Comparison of ENCODE assay signal across 7 cellular contexts in genomic region chr11:108221981-108222685, GRCh38. TPM values are rescaled to one million over a fixed set of nuclear protein-coding genes. Genes with fewer than 3 reads are reported as not detected.
DNase-seq lines count a peak whose midpoint lies in the region; ATAC-seq and TF ChIP-seq lines count a peak whose summit lies in the region.

Gene NPAT, minus strand, starts transcription at chr11:108222638. Its CDS starts 102 bp downstream, at chr11:108222536.

- no peak within 1 kb of the TSS for H3K27ac Mint-ChIP-seq in activated CD8-positive, alpha-beta T cell treated with anti-CD3 and anti-CD28 coated beads for 36 hours
- no peak within 1 kb of the TSS for H3K27ac Mint-ChIP-seq in glutamatergic neuron (ENCODE audit: unreplicated experiment)

- no peak within 1 kb of the TSS for H3K4me3 Mint-ChIP-seq in activated CD8-positive, alpha-beta T cell treated with anti-CD3 and anti-CD28 coated beads for 36 hours
- no peak within 1 kb of the TSS for H3K4me3 Mint-ChIP-seq in glutamatergic neuron (ENCODE audit: unreplicated experiment)

- peak; percentile 61 for DNase-seq in activated CD8-positive, alpha-beta T cell treated with anti-CD3 and anti-CD28 coated beads for 36 hours
- DNase-seq in glutamatergic neuron, result peak; percentile 24
- no peak for DNase-seq in gastrocnemius medialis
- DNase-seq in NCI-H748 treated with DMSO at 0.1 percent for 48 hours (lab: John Stamatoyannopoulos, UW), result no peak
- no peak for DNase-seq in islet precursor cell

- no peak for TF ChIP-seq CTCF in activated CD8-positive, alpha-beta T cell treated with anti-CD3 and anti-CD28 coated beads for 36 hours (IDR thresholded peaks at IDR 0.05)
- TF ChIP-seq CTCF in glutamatergic neuron (IDR thresholded peaks at IDR 0.05; ENCODE audit: partially characterized antibody, unreplicated experiment) (no peak), gastrocnemius medialis (IDR thresholded peaks at IDR 0.05 in 4 of 5, conservative IDR thresholded peaks at IDR 0.05 in 1 of 5) (no peak)

- no peaks in the 10 kb centered on the region for H3K27me3 ChIP-seq in gastrocnemius medialis

- peaks cover 27 to 43% of the 10 kb centered on the region in 2 donors for H3K4me1 ChIP-seq in gastrocnemius medialis

- no peaks in the 10 kb centered on the region for H3K9me3 Mint-ChIP-seq in activated CD8-positive, alpha-beta T cell treated with anti-CD3 and anti-CD28 coated beads for 36 hours
- H3K9me3 Mint-ChIP-seq in glutamatergic neuron (ENCODE audit: unreplicated experiment), result peaks cover 10% of the 10 kb centered on the region

- peak; percentile 0 for ATAC-seq in GM18873 (IDR thresholded peaks at IDR 0.05; ENCODE audit: low FRiP score, unreplicated experiment)
- peak; percentile 2 for ATAC-seq in HG03025 (IDR thresholded peaks at IDR 0.05; ENCODE audit: low FRiP score, unreplicated experiment)
- ATAC-seq in activated CD8-positive, alpha-beta T cell treated with anti-CD3 and anti-CD28 coated beads for 36 hours, result no peak
- peak in 1 of 2 donors; percentile 23 for ATAC-seq in gastrocnemius medialis

- POLR2A ChIA-PET in activated CD8-positive, alpha-beta T cell treated with anti-CD3 and anti-CD28 coated beads for 36 hours (lab: Charles Lee), result interaction anchor here (0.7 to 4.4 kb wide), 23 partner anchors 9 to 418 kb away, joined by 3 to 121 read pairs (median 4); partner anchors contain the start of gene EXPH5

- CTCF ChIA-PET in activated CD8-positive, alpha-beta T cell treated with anti-CD3 and anti-CD28 coated beads for 36 hours (lab: Charles Lee), result interaction anchor here (1.2 to 7.8 kb wide), 2 partner anchors 17 to 76 kb away, joined by 5 to 79 read pairs; no protein-coding TSS in a partner anchor

- H3K27me3 Mint-ChIP-seq in activated CD8-positive, alpha-beta T cell treated with anti-CD3 and anti-CD28 coated beads for 36 hours, result no peaks in the 10 kb centered on the region
- H3K27me3 Mint-ChIP-seq in glutamatergic neuron (ENCODE audit: unreplicated experiment), result no peaks in the 10 kb centered on the region

- in situ Hi-C loops in gastrocnemius medialis (cut with MboI; ENCODE audit: low sequenced_read_pairs in 4 of 4), result loop anchor here in 2 of 4 donors (5.0 to 10.0 kb wide), 3 partner anchors 97 to 245 kb away; partner anchors contain the start of genes ACAT1 (in 2 of the 2), C11orf65 (in 1 of the 2) and CUL5 (in 1 of the 2)

- peaks cover 40% of the 10 kb centered on the region for H3K4me1 Mint-ChIP-seq in activated CD8-positive, alpha-beta T cell treated with anti-CD3 and anti-CD28 coated beads for 36 hours (ENCODE audit: low read depth)
- peaks cover 43% of the 10 kb centered on the region for H3K4me1 Mint-ChIP-seq in glutamatergic neuron (ENCODE audit: low read depth, unreplicated experiment)

- peaks cover 48% of the 10 kb centered on the region for H3K36me3 Mint-ChIP-seq in activated CD8-positive, alpha-beta T cell treated with anti-CD3 and anti-CD28 coated beads for 36 hours (ENCODE audit: low read depth)
- H3K36me3 Mint-ChIP-seq in glutamatergic neuron (ENCODE audit: unreplicated experiment), result no peaks in the 10 kb centered on the region

- H3K4me3 ChIP-seq in gastrocnemius medialis, result peak within 1 kb of the TSS; percentile 59 to 92 (median 88)

- no peaks in the 10 kb centered on the region for H3K9me3 ChIP-seq in gastrocnemius medialis

- intact Hi-C loops in activated CD8-positive, alpha-beta T cell treated with anti-CD3 and anti-CD28 coated beads for 36 hours (cut with micrococcal nuclease), result loop anchor here (2.0 to 10.0 kb wide), 3 partner anchors 245 to 403 kb away; partner anchors contain the start of genes C11orf65 and POGLUT3
- intact Hi-C loops in gastrocnemius medialis (cut with DNase I; ENCODE audit: low total_unique reads), result loop anchor here (1.0 to 10.0 kb wide), 7 partner anchors 101 to 767 kb away; partner anchors contain the start of genes ACAT1, ALKBH8, C11orf65 and CUL5

- TF ChIP-seq POLR2A in gastrocnemius medialis (IDR thresholded peaks at IDR 0.05), result peak; percentile 88 to 90

- no peaks in the 10 kb centered on the region for H3K36me3 ChIP-seq in gastrocnemius medialis

- peak within 1 kb of the TSS; percentile 86 to 99 (median 96) for H3K27ac ChIP-seq in gastrocnemius medialis

RNA-seq across cellular contexts. Expression of gene NPAT, which starts in this region (rescaled TPM):
- total RNA-seq in activated CD8-positive, alpha-beta T cell treated with anti-CD3 and anti-CD28 coated beads for 36 hours, result 10 to 100 TPM; 32.1 to 37.1 TPM
- total RNA-seq in glutamatergic neuron (ENCODE audit: unreplicated experiment) (16.3 TPM), gastrocnemius medialis (10 to 100 TPM in 1 of 4 donors, 1 to 10 TPM in 3; 5.4 to 10.6 (median 7.5) TPM)

Comparison
In these comparisons a context has a peak if more than half of its experiments do, and no peak if none do; other contexts are left out.
1. DNase-seq: peak in activated CD8-positive, alpha-beta T cell treated with anti-CD3 and anti-CD28 coated beads for 36 hours (single experiment) and glutamatergic neuron (single experiment); none in gastrocnemius medialis (0 of 2), NCI-H748 treated with DMSO at 0.1 percent for 48 hours (single experiment) and islet precursor cell (single experiment).